In genomic region chr1:41892211-41892840, GRCh38 we compare ENCODE assay signal across 10 cellular contexts. TPM values are rescaled to one million over a fixed set of nuclear protein-coding genes. Genes with fewer than 3 reads are reported as not detected.
DNase-seq lines count a peak whose midpoint lies in the region; ATAC-seq and TF ChIP-seq lines count a peak whose summit lies in the region.
"Had no signal": no experiment of that assay in that cellular context is flagged by ENCODE, and none has a peak within 500 bp of the region (broad histone marks: within the 10 kb centered on the region; RNA-seq: fewer than 3 reads in every experiment).

No MANE protein-coding gene starts in this region.

- no peaks in the 10 kb centered on the region for H3K9me3 Mint-ChIP-seq in T-helper 2 cell treated with Interferon-gamma antibody and Interleukin-4, amounts not matched to agents 5 μg/mL and 100 μg/mL, for 36 hours

- no peak overlapping the region for H3K4me3 ChIP-seq in fibroblast of villous mesenchyme (ENCODE audit: low read depth, low read length)
- no peak overlapping the region for H3K4me3 ChIP-seq in skin epidermis

- H3K4me3 Mint-ChIP-seq in T-helper 2 cell treated with Interferon-gamma antibody and Interleukin-4, amounts not matched to agents 5 μg/mL and 100 μg/mL, for 36 hours = peak overlapping the region; percentile 82

- peak overlapping the region in 12 of 21 experiments; percentile 13 to 95 (median 77) for H3K27ac ChIP-seq in skin epidermis

- TF ChIP-seq CTCF in fibroblast of villous mesenchyme (IDR thresholded peaks at IDR 0.05; ENCODE audit: insufficient read depth, low read depth, low read length) = no peak

- no peak for ATAC-seq in GM18520 (IDR thresholded peaks at IDR 0.05; ENCODE audit: unreplicated experiment)

- DNase-seq in NCI-H2107 treated with DMSO at 0.1 percent for 48 hours (lab: John Stamatoyannopoulos, UW; ENCODE audit: unreplicated experiment) = peak; percentile 63
- no peak for DNase-seq in NCI-H2107 (lab: John Stamatoyannopoulos, UW)
- DNase-seq in T-helper 2 cell treated with Interferon-gamma antibody and Interleukin-4, amounts not matched to agents 5 μg/mL and 100 μg/mL, for 36 hours (ENCODE audit: low spot score) = no peak
- DNase-seq in fibroblast of villous mesenchyme (ENCODE audit: low read depth) = peak; percentile 40
- DNase-seq in foreskin melanocyte = no peak
- no peak for DNase-seq in CD1c-positive myeloid dendritic cell (ENCODE audit: extremely low spot score)
- DNase-seq: NCI-H2081 treated with DMSO at 0.1 percent for 48 hours, occipital lobe had no signal

- peak overlapping the region; percentile 91 for H3K27ac Mint-ChIP-seq in T-helper 2 cell treated with Interferon-gamma antibody and Interleukin-4, amounts not matched to agents 5 μg/mL and 100 μg/mL, for 36 hours

- no peaks in the 10 kb centered on the region for H3K27me3 Mint-ChIP-seq in T-helper 2 cell treated with Interferon-gamma antibody and Interleukin-4, amounts not matched to agents 5 μg/mL and 100 μg/mL, for 36 hours (ENCODE audit: low read depth)

- peaks cover 45% of the 10 kb centered on the region for H3K4me1 Mint-ChIP-seq in T-helper 2 cell treated with Interferon-gamma antibody and Interleukin-4, amounts not matched to agents 5 μg/mL and 100 μg/mL, for 36 hours (ENCODE audit: low read depth)

- H3K36me3 Mint-ChIP-seq in T-helper 2 cell treated with Interferon-gamma antibody and Interleukin-4, amounts not matched to agents 5 μg/mL and 100 μg/mL, for 36 hours (ENCODE audit: low read depth) = no peaks in the 10 kb centered on the region

RNA-seq across cellular contexts. Expression of gene HIVEP3, which starts 26.4 kb away (rescaled TPM):
- 0.86 and 1.6 TPM in 2 replicates for total RNA-seq in fibroblast of villous mesenchyme

Comparison
In these comparisons a context has a peak if more than half of its experiments do, and no peak if none do; other contexts are left out.
1. DNase-seq: peak in NCI-H2107 treated with DMSO at 0.1 percent for 48 hours (single experiment) and fibroblast of villous mesenchyme (single experiment); none in NCI-H2107 (single experiment), T-helper 2 cell treated with Interferon-gamma antibody and Interleukin-4, amounts not matched to agents 5 μg/mL and 100 μg/mL, for 36 hours (single experiment), foreskin melanocyte (single experiment) and CD1c-positive myeloid dendritic cell (single experiment).